ENCODE assay signal across 14 cellular contexts in genomic region chr2:19738707-19739106, GRCh38.
DNase-seq lines count a peak whose midpoint lies in the region; FAIRE-seq and TF ChIP-seq lines count a peak whose summit lies in the region.
"Had no signal": no experiment of that assay in that cellular context is flagged by ENCODE, and none has a peak within 500 bp of the region (broad histone marks: within the 10 kb centered on the region; RNA-seq: fewer than 3 reads in every experiment).

No MANE protein-coding gene starts in this region.

- TF ChIP-seq POLR2A in H1 (IDR thresholded peaks at IDR 0.05; ENCODE audit: control extremely low read depth in 1 of 2, low read depth in 2 of 2, low read length in 2 of 2), result no peak

- H3K9me2 ChIP-seq in GM23248 (ENCODE audit: insufficient read depth), result no peaks in the 10 kb centered on the region

- H2BK5ac ChIP-seq in H1 (ENCODE audit: low read depth, low read length), result no peak overlapping the region

- H2AK5ac ChIP-seq in H1 (ENCODE audit: low read depth, low read length), result no peak overlapping the region

- H3F3A ChIP-seq in GM23248 (ENCODE audit: insufficient read depth), result peaks cover 1% of the 10 kb centered on the region

- H4K5ac ChIP-seq in H1 (ENCODE audit: insufficient read length, low read depth, low read length), result no peak overlapping the region

- H3K79me1 ChIP-seq in H1 (ENCODE audit: low read depth, low read length), result no peaks in the 10 kb centered on the region

- POLR2A ChIA-PET in H1 (lab: Charles Lee; ENCODE audit: partially characterized antibody), result no interaction called here

- CTCF ChIA-PET in H1 (lab: Charles Lee; ENCODE audit: partially characterized antibody), result interaction anchor here (0.9 to 4.3 kb wide), 9 partner anchors 8 to 370 kb away, joined by 3 to 26 read pairs (median 5); no protein-coding TSS in a partner anchor

- peak overlapping the region; percentile 2; the same call in 1 of the 2 replicates for H3K4me3 ChIP-seq in GM23248
- no peak overlapping the region for H3K4me3 ChIP-seq in H1 (ENCODE audit: extremely low read depth in 1 of 4, insufficient read depth in 2 of 4, low read depth in 3 of 4, low read length in 4 of 4)
- H3K4me3 ChIP-seq in subcutaneous abdominal adipose tissue (ENCODE audit: low read depth in 1 of 5, low read length in 5 of 5), result peak overlapping the region in 1 of 5 donors; percentile 0
- H3K4me3 ChIP-seq: SJSA1, smooth muscle cell had no signal

- no peak overlapping the region for H3K4ac ChIP-seq in H1 (replicated peaks; ENCODE audit: insufficient read length, low read depth, low read length)

- H3K27me3 ChIP-seq in GM23248 (replicated peaks; ENCODE audit: insufficient read depth) (no peaks in the 10 kb centered on the region), H1 (replicated peaks in 1 of 4; ENCODE audit: control insufficient read depth in 3 of 4, extremely low read depth in 1 of 4, insufficient read depth in 3 of 4, low read length in 3 of 4) (no peaks in the 10 kb centered on the region), subcutaneous abdominal adipose tissue (ENCODE audit: control insufficient read depth in 5 of 5, insufficient read depth in 4 of 5, low read length in 5 of 5) (peaks cover 0 to 5% (median 0%) of the 10 kb centered on the region in 5 donors)
- H3K27me3 ChIP-seq: SJSA1 had no signal

- no peak overlapping the region for H4K8ac ChIP-seq in H1 (ENCODE audit: extremely low read depth, insufficient read depth, low read length)

- no peak for TF ChIP-seq RAD21 in H1 (IDR thresholded peaks at IDR 0.05 in 1 of 2, conservative IDR thresholded peaks at IDR 0.05 in 1 of 2; ENCODE audit: low read depth in 2 of 2, low read length in 2 of 2)

- H4K91ac ChIP-seq in H1 (replicated peaks; ENCODE audit: insufficient read length, low read length), result no peak overlapping the region

- no peak overlapping the region for H3K23ac ChIP-seq in H1 (ENCODE audit: insufficient read length)

- H3K23me2 ChIP-seq in H1 (ENCODE audit: low read depth, low read length), result no peaks in the 10 kb centered on the region

- peak; percentile 82 for DNase-seq in GM23248
- no peak for DNase-seq in H1 (ENCODE audit: low read depth in 1 of 2, low spot score in 2 of 2)
- DNase-seq in left kidney (ENCODE audit: low read depth, low spot score), result peak; percentile 45
- no peak for DNase-seq in anterior cingulate cortex (lab: John Stamatoyannopoulos, UW)
- DNase-seq in activated CD4-positive, alpha-beta T cell treated with anti-CD3 and anti-CD28 coated beads for 1 hour, result no peak
- no peak for DNase-seq in stimulated activated naive CD4-positive, alpha-beta T cell (lab: John Stamatoyannopoulos, UW)
- DNase-seq in activated effector memory CD4-positive, alpha-beta T cell treated with Interleukin-2 at 50 U/mL for 16 hours, result no peak
- DNase-seq: CD8-positive, alpha-beta T cell; NCI-H146; NCI-H82 had no signal

- H2AFZ ChIP-seq in GM23248 (peak overlapping the region; percentile 51), H1 (ENCODE audit: low read length) (peak overlapping the region; percentile 62)

- no peaks in the 10 kb centered on the region for H4K20me1 ChIP-seq in GM23248 (ENCODE audit: insufficient read depth)
- H4K20me1 ChIP-seq in H1 (replicated peaks in 1 of 2; ENCODE audit: control insufficient read depth in 1 of 2, insufficient read depth in 2 of 2, low read length in 2 of 2), result no peaks in the 10 kb centered on the region

- no peak for TF ChIP-seq EP300 in H1 (IDR thresholded peaks at IDR 0.05; ENCODE audit: borderline replicate concordance in 1 of 2, low read depth in 2 of 2, low read length in 2 of 2)

- WGBS in GM23248 (ENCODE audit: low coverage in 1 of 2, low lambda C conversion rate in 2 of 2, missing lambda C conversion rate in 2 of 2), 2 experiments, result 15 to 23% methylated on average over 11 of the region's 11 CpGs
- 79% methylated on average over 11 of the region's 11 CpGs; no CpG with 5 or more reads in 1 of the 2 experiments for WGBS in H1 (ENCODE audit: extremely low coverage in 1 of 2, insufficient coverage in 1 of 2, insufficient read length in 1 of 2, insufficient replicate concordance in 2 of 2, low coverage in 1 of 2, low lambda C conversion rate in 2 of 2, missing lambda C conversion rate in 1 of 2), 2 experiments

- no peak for TF ChIP-seq CTCF in H1 (IDR thresholded peaks at IDR 0.05; ENCODE audit: control extremely low read depth in 1 of 3, insufficient read depth in 1 of 3, low read depth in 1 of 3, low read length in 3 of 3)

- H2BK120ac ChIP-seq in H1 (replicated peaks; ENCODE audit: low read depth, low read length), result no peak overlapping the region

- no peak overlapping the region for H2BK15ac ChIP-seq in H1 (ENCODE audit: low read length)

- H2BK12ac ChIP-seq in H1 (ENCODE audit: low read depth, low read length), result no peak overlapping the region

- no peak overlapping the region for H2BK20ac ChIP-seq in H1 (ENCODE audit: low read length)

- H3K27ac ChIP-seq in GM23248 (peak overlapping the region; percentile 33), H1 (ENCODE audit: low read depth, low read length) (no peak overlapping the region), subcutaneous abdominal adipose tissue (ENCODE audit: low read depth, low read length) (peak overlapping the region; percentile 31)
- H3K27ac ChIP-seq: SJSA1 had no signal

- H3K9ac ChIP-seq in GM23248 (peak overlapping the region; percentile 27), H1 (replicated peaks in 1 of 4; ENCODE audit: extremely low read depth in 1 of 4, low read depth in 3 of 4, low read length in 3 of 4) (no peak overlapping the region), subcutaneous abdominal adipose tissue (ENCODE audit: low read length in 5 of 5) (no peak overlapping the region)

- no peak overlapping the region for H3K14ac ChIP-seq in H1 (ENCODE audit: insufficient read length)

- H3K79me2 ChIP-seq in GM23248 (ENCODE audit: insufficient read depth) (no peaks in the 10 kb centered on the region), H1 (ENCODE audit: control insufficient read depth in 1 of 2, insufficient read depth in 2 of 2, low read length in 2 of 2) (no peaks in the 10 kb centered on the region)

- H3K18ac ChIP-seq in H1 (ENCODE audit: extremely low read depth, low read length), result no peak overlapping the region

- in situ Hi-C loops in GM23248 (cut with MboI), result no loop called here

- H3K56ac ChIP-seq in H1 (replicated peaks; ENCODE audit: insufficient read length, low read depth, low read length), result no peak overlapping the region

- H3K4me1 ChIP-seq in GM23248 (ENCODE audit: insufficient read depth) (peaks cover 24% of the 10 kb centered on the region), H1 (replicated peaks in 1 of 4; ENCODE audit: control insufficient read depth in 3 of 4, insufficient read depth in 4 of 4, low read length in 3 of 4) (no peaks in the 10 kb centered on the region), subcutaneous abdominal adipose tissue (ENCODE audit: control insufficient read depth in 5 of 5, insufficient read depth in 5 of 5, low read length in 5 of 5) (peaks cover 11 to 26% (median 19%) of the 10 kb centered on the region in 5 donors)

- FAIRE-seq in H1 (lab: Jason Lieb, UNC), result no peak
- FAIRE-seq: H54 had no signal

- no peaks in the 10 kb centered on the region for H3K36me3 ChIP-seq in GM23248 (ENCODE audit: low read depth)
- no peaks in the 10 kb centered on the region for H3K36me3 ChIP-seq in H1 (ENCODE audit: control insufficient read depth in 2 of 4, insufficient read depth in 4 of 4, low read length in 3 of 4)
- H3K36me3 ChIP-seq in subcutaneous abdominal adipose tissue (ENCODE audit: control insufficient read depth in 5 of 5, insufficient read depth in 5 of 5, low read length in 5 of 5), result no peaks in the 10 kb centered on the region
- H3K36me3 ChIP-seq: SJSA1 had no signal

- H3K4me2 ChIP-seq in GM23248 (ENCODE audit: unreplicated experiment) (peak overlapping the region; percentile 35), H1 (ENCODE audit: insufficient read depth in 1 of 2, low read depth in 2 of 2, low read length in 2 of 2) (no peak overlapping the region)
- H3K4me2 ChIP-seq: smooth muscle cell had no signal

- H3K9me3 ChIP-seq in GM23248 (ENCODE audit: low read depth) (no peaks in the 10 kb centered on the region), H1 (ENCODE audit: insufficient read depth in 2 of 2, low read depth in 1 of 2, low read length in 1 of 2) (no peaks in the 10 kb centered on the region), subcutaneous abdominal adipose tissue (ENCODE audit: control insufficient read depth in 5 of 5, low read length in 5 of 5) (no peaks in the 10 kb centered on the region)
- H3K9me3 ChIP-seq: SJSA1 had no signal

TF ChIP-seq in H1, 55 proteins besides CTCF, POLR2A, EP300 and RAD21:
- TF ChIP-seq KDM1A (IDR thresholded peaks at IDR 0.05; ENCODE audit: borderline replicate concordance, low read length) (no peak), YY1 (IDR thresholded peaks at IDR 0.05; ENCODE audit: low read depth, low read length) (no peak), KDM4A (IDR thresholded peaks at IDR 0.05; ENCODE audit: low read depth, low read length, severe bottlenecking) (no peak), HDAC2 (IDR thresholded peaks at IDR 0.05; ENCODE audit: borderline replicate concordance in 1 of 2, low read depth in 2 of 2, low read length in 2 of 2) (no peak), USF2 (IDR thresholded peaks at IDR 0.05; ENCODE audit: low read length) (no peak), BACH1 (IDR thresholded peaks at IDR 0.05; ENCODE audit: low read length) (no peak), EZH2 (IDR thresholded peaks at IDR 0.05; ENCODE audit: low read depth, low read length, severe bottlenecking) (no peak), MAFK (IDR thresholded peaks at IDR 0.05; ENCODE audit: low read depth, low read length) (no peak), SAP30 (IDR thresholded peaks at IDR 0.05; ENCODE audit: insufficient read depth, insufficient replicate concordance, low read length) (no peak)

Comparison
In these comparisons a context has a peak if more than half of its experiments do, and no peak if none do; other contexts are left out.
1. DNase-seq: peak in GM23248 (single experiment) and left kidney (single experiment); none in H1 (0 of 2), anterior cingulate cortex (0 of 58), activated CD4-positive, alpha-beta T cell treated with anti-CD3 and anti-CD28 coated beads for 1 hour (single experiment), stimulated activated naive CD4-positive, alpha-beta T cell (0 of 6) and activated effector memory CD4-positive, alpha-beta T cell treated with Interleukin-2 at 50 U/mL for 16 hours (single experiment).